ENCODE assay signal across 21 cellular contexts in the genomic region with DNA sequence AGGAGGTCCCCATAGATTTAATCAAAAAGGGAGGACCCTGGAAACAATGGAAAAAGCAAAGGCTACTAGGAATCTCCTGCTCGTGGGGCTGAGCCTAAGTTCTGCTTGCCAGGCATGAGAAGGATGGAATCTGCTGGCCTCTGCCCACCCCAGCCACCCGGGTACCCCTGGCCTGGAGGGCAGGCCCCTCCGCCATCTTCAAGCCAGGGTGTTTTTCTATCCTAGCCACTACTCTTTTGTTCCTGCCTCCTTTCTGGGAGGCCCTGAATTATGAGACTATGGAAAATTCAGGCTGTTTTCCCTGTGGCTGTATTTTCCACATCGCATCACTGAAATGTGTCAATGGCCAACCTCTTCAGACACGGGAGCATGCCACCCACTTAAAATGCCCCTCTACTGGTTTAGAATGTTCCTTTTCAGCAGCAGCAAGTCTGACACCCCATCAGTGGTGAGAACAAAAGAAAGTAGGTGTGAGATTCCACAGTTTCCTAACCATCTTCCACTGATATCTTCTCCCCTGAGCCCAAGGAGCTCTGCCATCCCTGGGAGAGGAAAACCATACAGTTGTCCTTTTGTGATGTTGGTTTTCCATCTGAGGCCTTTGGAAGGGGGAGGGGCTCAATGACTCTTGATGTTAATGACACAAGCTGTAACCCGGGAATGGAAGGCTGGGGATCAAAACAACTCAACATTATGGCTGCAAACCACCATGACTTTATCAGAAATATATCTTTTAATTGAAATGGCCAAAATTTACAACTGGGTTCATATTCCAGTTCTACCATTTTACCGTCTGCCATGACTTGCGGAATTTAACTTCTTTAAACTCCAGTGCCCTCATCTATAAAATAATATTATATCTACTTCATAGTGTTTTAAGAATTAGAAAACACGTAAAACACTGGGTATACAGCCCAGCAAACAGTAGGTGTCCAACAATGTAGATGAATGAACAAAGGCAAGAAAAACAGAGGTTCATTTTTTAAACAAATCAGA. TPM values are rescaled to one million over a fixed set of nuclear protein-coding genes. Genes with fewer than 3 reads are reported as not detected.
DNase-seq lines count a peak whose midpoint lies in the region; ATAC-seq and TF ChIP-seq lines count a peak whose summit lies in the region.
"Had no signal": no experiment of that assay in that cellular context is flagged by ENCODE, and none has a peak within 500 bp of the region (broad histone marks: within the 10 kb centered on the region; RNA-seq: fewer than 3 reads in every experiment).

No MANE protein-coding gene starts in this region.

- no peaks in the 10 kb centered on the region for H4K20me1 ChIP-seq in H9 (ENCODE audit: control insufficient read depth, insufficient read depth, insufficient read length)

- peaks cover 16 to 17% of the 10 kb centered on the region in 2 experiments for H3K4me1 Mint-ChIP-seq in H9
- peaks cover 10% of the 10 kb centered on the region for H3K4me1 Mint-ChIP-seq in stimulated activated naive CD8-positive, alpha-beta T cell treated with anti-CD3 and anti-CD28 coated beads, Interleukin-15, amount 100 ng/mL, for 72 hours

- H3K9ac ChIP-seq in H9 (ENCODE audit: extremely low read depth, insufficient read length, low read length) (no peak overlapping the region), trophoblast cell (ENCODE audit: low read length) (no peak overlapping the region)

- no peak overlapping the region; a peak in 1 of 7 replicates for H3K27ac Mint-ChIP-seq in H9
- no peak overlapping the region for H3K27ac Mint-ChIP-seq in stimulated activated naive CD8-positive, alpha-beta T cell treated with anti-CD3 and anti-CD28 coated beads, Interleukin-15, amount 100 ng/mL, for 72 hours
- H3K27ac Mint-ChIP-seq: activated naive CD8-positive, alpha-beta T cell; activated T-cell treated with anti-CD3 and anti-CD28 coated beads, Interleukin-2, amount 50 U/mL, for 24 hours; T-helper 1 cell treated with Interleukin-12 subunit alpha and Interleukin-12 subunit beta and Interleukin-4 antibody, amounts not matched to agents 30 μg/mL and 1 μg/mL, for 36 hours had no signal

- no peak overlapping the region for H2AK5ac ChIP-seq in H9 (ENCODE audit: insufficient read length, low read length)
- no peak overlapping the region for H2AK5ac ChIP-seq in trophoblast cell (ENCODE audit: low read length)

- H3K4me3 Mint-ChIP-seq in H9 = no peak overlapping the region
- H3K4me3 Mint-ChIP-seq in stimulated activated naive CD8-positive, alpha-beta T cell treated with anti-CD3 and anti-CD28 coated beads, Interleukin-15, amount 100 ng/mL, for 72 hours = no peak overlapping the region
- H3K4me3 Mint-ChIP-seq: activated naive CD8-positive, alpha-beta T cell; activated T-cell treated with anti-CD3 and anti-CD28 coated beads, Interleukin-2, amount 50 U/mL, for 24 hours; CD4-positive, alpha-beta memory T cell; T-helper 1 cell treated with Interleukin-12 subunit alpha and Interleukin-12 subunit beta and Interleukin-4 antibody, amounts not matched to agents 30 μg/mL and 1 μg/mL, for 36 hours had no signal

- H2BK120ac ChIP-seq in H9 (ENCODE audit: low read depth, low read length, poor library complexity, severe bottlenecking) = no peak overlapping the region
- peak overlapping the region; percentile 20 for H2BK120ac ChIP-seq in trophoblast cell (ENCODE audit: insufficient read depth, low read length, poor library complexity)

- H3K27ac ChIP-seq in H9 (ENCODE audit: insufficient read length, low read depth, low read length) = no peak overlapping the region
- H3K27ac ChIP-seq in ascending aorta = peak overlapping the region; percentile 81 to 83
- H3K27ac ChIP-seq in trophoblast cell (ENCODE audit: low read depth, low read length) = peak overlapping the region; percentile 3

- H3K36me3 ChIP-seq in ascending aorta = peaks cover 0 to 7% of the 10 kb centered on the region in 2 donors
- peaks cover 4 to 9% of the 10 kb centered on the region in 2 experiments for H3K36me3 ChIP-seq in trophoblast cell (ENCODE audit: control insufficient read depth in 1 of 2, insufficient read depth in 2 of 2, low read length in 2 of 2)

- no peak overlapping the region for H4K91ac ChIP-seq in H9 (ENCODE audit: insufficient read length, low read depth, low read length)
- peak overlapping the region; percentile 4 for H4K91ac ChIP-seq in trophoblast cell (ENCODE audit: low read depth, low read length)

- H3T11ph ChIP-seq in H9 (ENCODE audit: low read length) = no peak overlapping the region

- H3K23ac ChIP-seq in H9 (ENCODE audit: insufficient read length, low read depth, low read length) (no peak overlapping the region), trophoblast cell (ENCODE audit: low read length) (no peak overlapping the region)

- no peak overlapping the region for H3K14ac ChIP-seq in H9 (ENCODE audit: insufficient read depth, low read length)
- no peak overlapping the region for H3K14ac ChIP-seq in trophoblast cell (ENCODE audit: low read length)

- H2BK5ac ChIP-seq in H9 (ENCODE audit: insufficient read length, low read length) (no peak overlapping the region), trophoblast cell (ENCODE audit: low read depth, low read length, poor library complexity) (no peak overlapping the region)

- H4K8ac ChIP-seq in H9 (replicated peaks; ENCODE audit: insufficient read length, low read depth, low read length) = no peak overlapping the region
- H4K8ac ChIP-seq in trophoblast cell (ENCODE audit: low read depth, low read length) = no peak overlapping the region

- H3K79me1 ChIP-seq in H9 (ENCODE audit: insufficient read depth, low read depth, low read length, poor library complexity, severe bottlenecking) = no peaks in the 10 kb centered on the region
- peaks cover 12% of the 10 kb centered on the region for H3K79me1 ChIP-seq in trophoblast cell (ENCODE audit: low read length)

- H3K4me2 ChIP-seq in H9 (ENCODE audit: insufficient read depth, insufficient read length, low read length) (peak overlapping the region; percentile 8), trophoblast cell (ENCODE audit: low read length) (no peak overlapping the region)

- H3K79me2 ChIP-seq in H9 (ENCODE audit: insufficient read depth, low read length) (no peaks in the 10 kb centered on the region), trophoblast cell (ENCODE audit: control insufficient read depth, insufficient read depth, low read length, poor library complexity) (no peaks in the 10 kb centered on the region)

- H2BK12ac ChIP-seq in H9 (ENCODE audit: insufficient read length, low read depth, low read length) = no peak overlapping the region
- H2BK12ac ChIP-seq in trophoblast cell (ENCODE audit: low read length) = peak overlapping the region; percentile 61

- H3K9me3 Mint-ChIP-seq in H9 = no peaks in the 10 kb centered on the region
- peaks cover 0 to 7% of the 10 kb centered on the region in 2 donors for H3K9me3 Mint-ChIP-seq in stimulated activated naive CD8-positive, alpha-beta T cell treated with anti-CD3 and anti-CD28 coated beads, Interleukin-15, amount 100 ng/mL, for 72 hours
- H3K9me3 Mint-ChIP-seq: activated T-cell treated with anti-CD3 and anti-CD28 coated beads, Interleukin-2, amount 50 U/mL, for 24 hours; CD4-positive, alpha-beta memory T cell; T-helper 1 cell treated with Interleukin-12 subunit alpha and Interleukin-12 subunit beta and Interleukin-4 antibody, amounts not matched to agents 30 μg/mL and 1 μg/mL, for 36 hours had no signal

- H3K4me1 ChIP-seq in H9 (ENCODE audit: insufficient read depth, low read length) = peaks cover 3% of the 10 kb centered on the region; the same call in 1 of the 2 replicates
- H3K4me1 ChIP-seq in ascending aorta = peaks cover 4 to 39% of the 10 kb centered on the region in 2 donors
- peaks cover 18 to 24% of the 10 kb centered on the region in 2 experiments for H3K4me1 ChIP-seq in trophoblast cell (ENCODE audit: control insufficient read depth in 1 of 2, insufficient read depth in 2 of 2, low read length in 2 of 2)

- no peaks in the 10 kb centered on the region for H3K27me3 ChIP-seq in H9 (ENCODE audit: insufficient read depth, low read length)
- H3K27me3 ChIP-seq in ascending aorta = no peaks in the 10 kb centered on the region
- no peaks in the 10 kb centered on the region for H3K27me3 ChIP-seq in trophoblast cell (ENCODE audit: insufficient read depth, low read length)
- H3K27me3 ChIP-seq: MG63 had no signal

- H2AFZ ChIP-seq in H9 (ENCODE audit: low read length) (no peak overlapping the region), trophoblast cell (ENCODE audit: insufficient read depth, low read length, poor library complexity) (no peak overlapping the region)

- H4K5ac ChIP-seq in H9 (ENCODE audit: insufficient read length, low read depth, low read length) = no peak overlapping the region

- H3K36me3 Mint-ChIP-seq in H9 (ENCODE audit: insufficient read depth in 1 of 3, low read depth in 3 of 3) = peaks cover 0 to 8% (median 5%) of the 10 kb centered on the region in 3 experiments; a peak in 6 of 7 replicates
- H3K36me3 Mint-ChIP-seq: activated naive CD8-positive, alpha-beta T cell; CD4-positive, alpha-beta memory T cell had no signal

- no peaks in the 10 kb centered on the region for H3K27me3 Mint-ChIP-seq in H9 (ENCODE audit: low read depth)
- no peaks in the 10 kb centered on the region for H3K27me3 Mint-ChIP-seq in stimulated activated naive CD8-positive, alpha-beta T cell treated with anti-CD3 and anti-CD28 coated beads, Interleukin-15, amount 100 ng/mL, for 72 hours
- H3K27me3 Mint-ChIP-seq: activated naive CD8-positive, alpha-beta T cell; activated T-cell treated with anti-CD3 and anti-CD28 coated beads, Interleukin-2, amount 50 U/mL, for 24 hours had no signal

- no peak overlapping the region for H4K12ac ChIP-seq in trophoblast cell (ENCODE audit: low read depth, low read length)

- H2BK15ac ChIP-seq in H9 (ENCODE audit: low read depth, low read length) = no peak overlapping the region

- TF ChIP-seq CTCF in H9 (conservative IDR thresholded peaks at IDR 0.05) (no peak), ascending aorta (IDR thresholded peaks at IDR 0.05) (no peak)

- ATAC-seq in left cardiac atrium = peak; percentile 54 to 73
- ATAC-seq in stimulated activated naive CD8-positive, alpha-beta T cell treated with anti-CD3 and anti-CD28 coated beads, Interleukin-15, amount 100 ng/mL, for 72 hours = no peak
- no peak for ATAC-seq in GM21447 (IDR thresholded peaks at IDR 0.05; ENCODE audit: unreplicated experiment)
- ATAC-seq: mucosa of descending colon had no signal

- intact Hi-C loops in ascending aorta (cut with DNase I) (no loop called here), left cardiac atrium (cut with DNase I) (no loop called here)

- DNase-seq in H9 = peak; percentile 12
- peak in 1 of 2 donors; percentile 60 for DNase-seq in ascending aorta (ENCODE audit: low spot score in 2 of 2)
- no peak for DNase-seq in left cardiac atrium
- no peak for DNase-seq in trophoblast cell
- no peak for DNase-seq in stimulated activated naive CD8-positive, alpha-beta T cell treated with anti-CD3 and anti-CD28 coated beads, Interleukin-15, amount 100 ng/mL, for 72 hours
- no peak for DNase-seq in stimulated activated naive CD4-positive, alpha-beta T cell treated with Interleukin-2 at 50 U/mL for 16 hours (lab: John Stamatoyannopoulos, UW)
- DNase-seq in kidney tubule cell (ENCODE audit: low spot score) = no peak
- DNase-seq: activated CD4-positive, alpha-beta T cell treated with anti-CD3 and anti-CD28 coated beads, Interleukin-2, amount 50 U/mL, for 48 hours; activated T-cell treated with anti-CD3 and anti-CD28 coated beads, Interleukin-2, amount 50 U/mL, for 24 hours; CD4-positive, alpha-beta memory T cell; DMS53; effector memory CD4-positive, alpha-beta T cell; MG63; mucosa of descending colon; NCI-H187 treated with DMSO at 0.1 percent for 48 hours; NCI-H446; NK-92 treated with Interleukin-12 subunit alpha and Interleukin-12 subunit beta, amount 100 ng/mL, for 24 hours; stimulated activated naive CD4-positive, alpha-beta T cell had no signal

- WGBS in H9 (ENCODE audit: extremely low coverage, insufficient read length, low lambda C conversion rate) = no CpG with 5 or more reads among the region's 9 CpGs
- WGBS in trophoblast cell (ENCODE audit: extremely low coverage, insufficient coverage, insufficient read length) = no CpG with 5 or more reads among the region's 9 CpGs

- no peak overlapping the region for H3K18ac ChIP-seq in H9 (ENCODE audit: insufficient read length, low read depth, low read length)
- H3K18ac ChIP-seq in trophoblast cell (ENCODE audit: low read length) = no peak overlapping the region

- no peaks in the 10 kb centered on the region for H3K9me3 ChIP-seq in H9 (ENCODE audit: control insufficient read depth, low read depth, low read length)
- no peaks in the 10 kb centered on the region for H3K9me3 ChIP-seq in ascending aorta
- peaks cover 2% of the 10 kb centered on the region for H3K9me3 ChIP-seq in trophoblast cell (ENCODE audit: insufficient read depth, low read depth, low read length)
- H3K9me3 ChIP-seq: mucosa of descending colon had no signal

- no peak overlapping the region for H3K4me3 ChIP-seq in ascending aorta
- H3K4me3 ChIP-seq in trophoblast cell (ENCODE audit: low read depth, low read length) = no peak overlapping the region
- H3K4me3 ChIP-seq: MG63, mucosa of descending colon had no signal

- no peak overlapping the region for H2BK20ac ChIP-seq in H9 (ENCODE audit: low read depth, low read length, poor library complexity, severe bottlenecking)

- H3K56ac ChIP-seq in H9 (ENCODE audit: insufficient read length, low read depth, low read length) = no peak overlapping the region

- H3K23me2 ChIP-seq in H9 (ENCODE audit: insufficient read length, low read depth, low read length, poor library complexity, severe bottlenecking) = no peaks in the 10 kb centered on the region

- no peak overlapping the region for H3K4ac ChIP-seq in H9 (ENCODE audit: low read depth, low read length)
- no peak overlapping the region for H3K4ac ChIP-seq in trophoblast cell (ENCODE audit: low read depth, low read length)

RNA-seq across cellular contexts. Expression of gene DKK3, which starts 22.2 kb away (rescaled TPM):
- total RNA-seq in H9 (2021) = 16.2 and 17.1 TPM in 2 replicates
- 433 TPM for total RNA-seq in ascending aorta
- 1,000 to 10,000 TPM; 1,563 to 1,610 TPM for total RNA-seq in left cardiac atrium
- polyA plus RNA-seq in trophoblast cell (2013) = 41.2 and 42.2 TPM in 2 replicates

Comparison
In these comparisons a context has a peak if more than half of its experiments do, and no peak if none do; other contexts are left out.
1. ATAC-seq: peak in left cardiac atrium (2 of 2); none in stimulated activated naive CD8-positive, alpha-beta T cell treated with anti-CD3 and anti-CD28 coated beads, Interleukin-15, amount 100 ng/mL, for 72 hours (single experiment) and GM21447 (single experiment).
2. RNA of gene DKK3, which starts 22.2 kb away (total RNA-seq): 1,563 to 1,610 TPM in left cardiac atrium and 433 TPM in ascending aorta (single experiment); 16.2 to 17.1 TPM in H9; every median in the first group is over 10 times any median in the second.